ENCODE assay signal across 8 cellular contexts in genomic region chr12:3097186-3097804, GRCh38. TPM values are rescaled to one million over a fixed set of nuclear protein-coding genes. Genes with fewer than 3 reads are reported as not detected.
DNase-seq lines count a peak whose midpoint lies in the region; ATAC-seq and TF ChIP-seq lines count a peak whose summit lies in the region.

No MANE protein-coding gene starts in this region.

- no peaks in the 10 kb centered on the region for H3K36me3 Mint-ChIP-seq in stimulated activated effector memory CD8-positive, alpha-beta T cell treated with anti-CD3 and anti-CD28 coated beads, Interleukin-12 subunit alpha, Interleukin-12 subunit beta, amount 100 ng/mL, for 72 hours

- H3K27ac ChIP-seq in ascending aorta (peak overlapping the region; percentile 85 to 93), hepatocyte (peak overlapping the region; percentile 43)

- WGBS in hepatocyte (ENCODE audit: low lambda C conversion rate, missing lambda C conversion rate), result 65% methylated on average over 10 of the region's 10 CpGs

- H3K27me3 ChIP-seq in ascending aorta (no peaks in the 10 kb centered on the region), hepatocyte (no peaks in the 10 kb centered on the region)

- TF ChIP-seq CTCF in ascending aorta (IDR thresholded peaks at IDR 0.05), result no peak
- no peak for TF ChIP-seq CTCF in hepatocyte (IDR thresholded peaks at IDR 0.05; ENCODE audit: poor library complexity)

- H3K4me3 ChIP-seq in ascending aorta (peak overlapping the region; percentile 35 to 56), hepatocyte (no peak overlapping the region)

- no peak for ATAC-seq in stimulated activated effector memory CD8-positive, alpha-beta T cell treated with anti-CD3 and anti-CD28 coated beads, Interleukin-12 subunit alpha, Interleukin-12 subunit beta, amount 100 ng/mL, for 72 hours
- ATAC-seq in GM18909 (IDR thresholded peaks at IDR 0.05; ENCODE audit: poor library complexity, unreplicated experiment) (no peak), GM18870 (IDR thresholded peaks at IDR 0.05; ENCODE audit: unreplicated experiment) (no peak)

- peaks cover 7% of the 10 kb centered on the region for H3K9me3 Mint-ChIP-seq in stimulated activated effector memory CD8-positive, alpha-beta T cell treated with anti-CD3 and anti-CD28 coated beads, Interleukin-12 subunit alpha, Interleukin-12 subunit beta, amount 100 ng/mL, for 72 hours

- intact Hi-C loops in ascending aorta (cut with DNase I), result loop anchor here (1.0 to 2.0 kb wide), 2 partner anchors 20 to 26 kb away; partner anchors contain the start of gene TSPAN9

- peaks cover 27% of the 10 kb centered on the region for H3K79me2 ChIP-seq in hepatocyte

- H3K4me3 Mint-ChIP-seq in stimulated activated effector memory CD8-positive, alpha-beta T cell treated with anti-CD3 and anti-CD28 coated beads, Interleukin-12 subunit alpha, Interleukin-12 subunit beta, amount 100 ng/mL, for 72 hours, result no peak overlapping the region

- H3K4me1 Mint-ChIP-seq in stimulated activated effector memory CD8-positive, alpha-beta T cell treated with anti-CD3 and anti-CD28 coated beads, Interleukin-12 subunit alpha, Interleukin-12 subunit beta, amount 100 ng/mL, for 72 hours, result peaks cover 18% of the 10 kb centered on the region

- H3K36me3 ChIP-seq in ascending aorta (no peaks in the 10 kb centered on the region), hepatocyte (replicated peaks; ENCODE audit: insufficient read depth, low read depth) (no peaks in the 10 kb centered on the region)

- no peaks in the 10 kb centered on the region for H4K20me1 ChIP-seq in hepatocyte (ENCODE audit: insufficient read depth, poor library complexity, severe bottlenecking)

- H3K9me3 ChIP-seq in ascending aorta, result no peaks in the 10 kb centered on the region
- no peaks in the 10 kb centered on the region for H3K9me3 ChIP-seq in hepatocyte (ENCODE audit: low read depth)

- H2AFZ ChIP-seq in hepatocyte, result no peak overlapping the region

- peak overlapping the region; percentile 65 for H3K27ac Mint-ChIP-seq in stimulated activated effector memory CD8-positive, alpha-beta T cell treated with anti-CD3 and anti-CD28 coated beads, Interleukin-12 subunit alpha, Interleukin-12 subunit beta, amount 100 ng/mL, for 72 hours

- H3K4me1 ChIP-seq in ascending aorta, result peaks cover 0 to 25% of the 10 kb centered on the region in 2 donors
- H3K4me1 ChIP-seq in hepatocyte (ENCODE audit: insufficient read depth), result peaks cover 4% of the 10 kb centered on the region

- H3K9me2 ChIP-seq in hepatocyte (replicated peaks; ENCODE audit: insufficient read depth), result no peaks in the 10 kb centered on the region

- peak overlapping the region; percentile 42 for H3K4me2 ChIP-seq in hepatocyte

- DNase-seq in HUDEP-2 (lab: John Stamatoyannopoulos, UW; ENCODE audit: unreplicated experiment in 76 of 76), result peak in 67 of 76 experiments; percentile 4 to 78 (median 49)
- DNase-seq in ascending aorta (ENCODE audit: low spot score in 2 of 2), result peak; percentile 39 to 92
- peak; percentile 76 for DNase-seq in hepatocyte (ENCODE audit: low spot score)
- no peak for DNase-seq in stimulated activated effector memory CD8-positive, alpha-beta T cell treated with anti-CD3 and anti-CD28 coated beads, Interleukin-12 subunit alpha, Interleukin-12 subunit beta, amount 100 ng/mL, for 72 hours (ENCODE audit: low spot score in 2 of 2)
- no peak for DNase-seq in activated effector memory CD4-positive, alpha-beta T cell treated with Interleukin-2 at 50 U/mL for 16 hours
- DNase-seq in SHP77 (lab: John Stamatoyannopoulos, UW), result no peak

RNA-seq across cellular contexts. Expression of gene TSPAN9, which starts 20.1 kb away (rescaled TPM):
- total RNA-seq in ascending aorta (109 TPM), hepatocyte (35.3 and 38.6 TPM in 2 replicates)
- polyA plus RNA-seq in hepatocyte, result 16.6 and 19.8 TPM in 2 replicates

Comparison
In these comparisons a context has a peak if more than half of its experiments do, and no peak if none do; other contexts are left out.
1. DNase-seq: peak in HUDEP-2 (67 of 76), ascending aorta (2 of 2) and hepatocyte (single experiment); none in stimulated activated effector memory CD8-positive, alpha-beta T cell treated with anti-CD3 and anti-CD28 coated beads, Interleukin-12 subunit alpha, Interleukin-12 subunit beta, amount 100 ng/mL, for 72 hours (0 of 2), activated effector memory CD4-positive, alpha-beta T cell treated with Interleukin-2 at 50 U/mL for 16 hours (single experiment) and SHP77 (0 of 2).